ENCODE assay signal across 8 cellular contexts in the genomic region with DNA sequence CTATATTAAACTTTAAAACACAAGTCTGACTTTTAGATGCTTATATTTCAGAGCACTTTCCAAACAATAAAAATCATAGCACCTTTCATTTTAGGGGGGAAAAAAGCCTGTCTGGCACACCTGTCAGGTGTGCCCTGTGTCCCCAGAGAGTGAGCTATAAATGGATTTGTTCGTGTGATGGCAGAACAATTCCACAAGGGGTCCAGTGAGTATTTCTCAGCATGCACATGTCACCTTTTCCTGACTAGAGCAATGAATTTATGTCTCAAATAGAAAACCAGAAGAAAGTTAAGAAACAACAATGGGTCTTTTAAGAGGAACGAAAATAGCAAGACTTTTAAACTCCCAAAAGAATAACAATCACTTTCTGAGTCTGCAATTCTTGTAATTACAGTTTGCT. TPM values are rescaled to one million over a fixed set of nuclear protein-coding genes. Genes with fewer than 3 reads are reported as not detected.
A peak's percentile ranks its signal among the peaks of the same experiment; 100 is the strongest.
DNase-seq lines count a peak whose midpoint lies in the region; ATAC-seq and TF ChIP-seq lines count a peak whose summit lies in the region.

No MANE protein-coding gene starts in this region.

- H3K4me1 Mint-ChIP-seq in CD8-positive, alpha-beta T cell (ENCODE audit: low read depth) = no peaks in the 10 kb centered on the region

- H3K9me3 ChIP-seq in CD8-positive, alpha-beta T cell (ENCODE audit: low read length) = no peaks in the 10 kb centered on the region

- CTCF ChIA-PET in CD8-positive, alpha-beta T cell (lab: Charles Lee) = interaction anchor here (1.0 kb wide), 1 partner anchor 9 kb away, joined by 3 read pairs; no protein-coding TSS in a partner anchor

- no peak overlapping the region for H3K4me3 ChIP-seq in CD8-positive, alpha-beta T cell (ENCODE audit: low read depth, low read length)

- H3K27ac Mint-ChIP-seq in CD8-positive, alpha-beta T cell = no peak overlapping the region

- H3K27me3 ChIP-seq in CD8-positive, alpha-beta T cell (ENCODE audit: insufficient read depth, low read length) = no peaks in the 10 kb centered on the region
- no peaks in the 10 kb centered on the region for H3K27me3 ChIP-seq in foreskin keratinocyte

- ATAC-seq in CD8-positive, alpha-beta T cell = no peak
- ATAC-seq in foreskin keratinocyte (peak; percentile 65), GM21786 (IDR thresholded peaks at IDR 0.05; ENCODE audit: unreplicated experiment) (no peak)

- DNase-seq in CD8-positive, alpha-beta T cell = no peak
- DNase-seq in GM20000 (ENCODE audit: low spot score) (peak; percentile 22), NCI-H2171 treated with DMSO at 0.1 percent for 48 hours (lab: John Stamatoyannopoulos, UW) (peak; percentile 84), foreskin keratinocyte (peak in 1 of 2 donors; percentile 7), globus pallidus (ENCODE audit: low spot score) (no peak), Ammon's horn (ENCODE audit: low spot score) (no peak), HUDEP-2 (lab: John Stamatoyannopoulos, UW; ENCODE audit: unreplicated experiment in 76 of 76) (no peak)

- intact Hi-C loops in CD8-positive, alpha-beta T cell (cut with DNase I, micrococcal nuclease) = no loop called here

- no peaks in the 10 kb centered on the region for H3K27me3 Mint-ChIP-seq in CD8-positive, alpha-beta T cell (ENCODE audit: low read depth)

- no peaks in the 10 kb centered on the region for H3K36me3 ChIP-seq in CD8-positive, alpha-beta T cell (ENCODE audit: insufficient read depth, low read length)

- H3K9me3 Mint-ChIP-seq in CD8-positive, alpha-beta T cell = no peaks in the 10 kb centered on the region

- H3K4me1 ChIP-seq in CD8-positive, alpha-beta T cell (ENCODE audit: insufficient read depth, low read length) = no peaks in the 10 kb centered on the region
- no peaks in the 10 kb centered on the region for H3K4me1 ChIP-seq in foreskin keratinocyte

- H3K27ac ChIP-seq in CD8-positive, alpha-beta T cell (ENCODE audit: low read depth, low read length) = no peak overlapping the region
- H3K27ac ChIP-seq in foreskin keratinocyte = no peak overlapping the region

- H3K4me3 Mint-ChIP-seq in CD8-positive, alpha-beta T cell = no peak overlapping the region

- TF ChIP-seq CTCF in CD8-positive, alpha-beta T cell (IDR thresholded peaks at IDR 0.05) = peak; percentile 43
- no peak for TF ChIP-seq CTCF in GM20000 (IDR thresholded peaks at IDR 0.05; ENCODE audit: extremely low read depth, missing control alignments)
- TF ChIP-seq CTCF in foreskin keratinocyte (conservative IDR thresholded peaks at IDR 0.05) = peak; percentile 43

- POLR2A ChIA-PET in CD8-positive, alpha-beta T cell (lab: Charles Lee) = no interaction called here

- no peaks in the 10 kb centered on the region for H3K36me3 Mint-ChIP-seq in CD8-positive, alpha-beta T cell

RNA-seq across cellular contexts. Expression of gene ACVR1C, which starts 55.9 kb away (rescaled TPM):
- 1 to 10 TPM; 2.3 to 2.4 TPM for total RNA-seq in CD8-positive, alpha-beta T cell
- under 0.01 and 0.07 TPM in 2 replicates for total RNA-seq in foreskin keratinocyte
- polyA plus RNA-seq in foreskin keratinocyte = not detected in 2 replicates

Comparison
In these comparisons a context has a peak if more than half of its experiments do, and no peak if none do; other contexts are left out.
1. DNase-seq: peak in GM20000 (single experiment) and NCI-H2171 treated with DMSO at 0.1 percent for 48 hours (single experiment); none in CD8-positive, alpha-beta T cell (0 of 7), globus pallidus (single experiment), Ammon's horn (single experiment) and HUDEP-2 (0 of 76).